ENCODE assay signal across 1 cellular context in genomic region chr4:184312126-184312525, GRCh38.
TF ChIP-seq lines count a peak whose summit lies in the region.

No MANE protein-coding gene starts in this region.

TF ChIP-seq in GM12878, 131 proteins besides CTCF, POLR2A, EP300 and RAD21 (continued from another document):
- no peak for TF ChIP-seq BCL3 (IDR thresholded peaks at IDR 0.05; ENCODE audit: borderline replicate concordance, insufficient read depth, low read depth, low read length, poor library complexity, severe bottlenecking)
- TF ChIP-seq ESRRA (IDR thresholded peaks at IDR 0.05; ENCODE audit: low read length): no peak
- no peak for TF ChIP-seq CBX5 (IDR thresholded peaks at IDR 0.05; ENCODE audit: low read depth)
- TF ChIP-seq ZNF687 (IDR thresholded peaks at IDR 0.05): peak; percentile 6; the same call in 1 of the 2 replicates
TF ChIP-seq in GM12878: peak in this region for 3.
